Comparison of ENCODE assay signal across 9 cellular contexts in the genomic region with DNA sequence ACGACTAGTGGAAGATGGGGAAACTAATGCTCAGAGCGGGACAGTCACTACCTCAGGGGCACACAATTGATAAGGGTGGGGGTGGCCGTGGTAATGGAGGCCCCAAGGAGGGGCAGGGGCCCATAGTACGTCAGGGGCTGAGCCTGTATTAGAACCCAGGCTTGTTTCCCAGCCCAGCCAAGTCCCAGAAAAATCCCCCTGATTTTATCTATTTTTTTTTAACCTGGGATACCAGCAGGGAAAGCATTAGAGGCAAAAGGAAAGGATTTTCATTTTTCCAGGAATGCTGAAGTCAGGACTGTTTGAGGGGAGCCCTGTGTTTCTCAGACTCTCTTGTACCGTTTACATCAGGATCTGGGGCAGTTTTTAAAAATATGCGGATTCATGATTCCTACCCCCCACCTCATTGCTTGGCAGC. TPM values are rescaled to one million over a fixed set of nuclear protein-coding genes. Genes with fewer than 3 reads are reported as not detected.
DNase-seq lines count a peak whose midpoint lies in the region; ATAC-seq and TF ChIP-seq lines count a peak whose summit lies in the region.
"Had no signal": no experiment of that assay in that cellular context is flagged by ENCODE, and none has a peak within 500 bp of the region (broad histone marks: within the 10 kb centered on the region; RNA-seq: fewer than 3 reads in every experiment).

No MANE protein-coding gene starts in this region.

- H3K27me3 ChIP-seq in ascending aorta = no peaks in the 10 kb centered on the region
- no peaks in the 10 kb centered on the region for H3K27me3 ChIP-seq in liver (ENCODE audit: control insufficient read depth in 4 of 4, insufficient read depth in 4 of 4, low read length in 3 of 4)
- H3K27me3 ChIP-seq in tibial artery = no peaks in the 10 kb centered on the region

- no peaks in the 10 kb centered on the region for H3K9me3 ChIP-seq in ascending aorta
- no peaks in the 10 kb centered on the region for H3K9me3 ChIP-seq in liver (ENCODE audit: control insufficient read depth in 4 of 4, low read length in 3 of 4)
- no peaks in the 10 kb centered on the region for H3K9me3 ChIP-seq in tibial artery

- intact Hi-C loops in ascending aorta (cut with DNase I) (loop anchor here (5.0 kb wide), 1 partner anchor 129 kb away; the partner anchor contains the start of gene NCOA6), tibial artery (cut with DNase I; ENCODE audit: low total_unique reads) (loop anchor here (2.0 kb wide), 1 partner anchor 83 kb away; the partner anchor contains the start of gene GGT7)

- no peaks in the 10 kb centered on the region for H3K27me3 Mint-ChIP-seq in activated T-cell treated with anti-CD3 and anti-CD28 coated beads, Interleukin-2, amount 50 U/mL, for 4 hours (ENCODE audit: low read depth)

- H3K4me1 ChIP-seq in ascending aorta (peaks cover 4 to 5% of the 10 kb centered on the region in 2 donors), liver (ENCODE audit: control insufficient read depth in 4 of 4, insufficient read depth in 4 of 4, low read length in 3 of 4) (peaks cover 0 to 21% (median 11%) of the 10 kb centered on the region in 4 donors), tibial artery (peaks cover 0 to 18% (median 9%) of the 10 kb centered on the region in 4 donors)

- peak overlapping the region; percentile 89 to 91 for H3K27ac ChIP-seq in ascending aorta
- H3K27ac ChIP-seq in liver (ENCODE audit: low read depth in 1 of 2, low read length in 2 of 2) = peak overlapping the region; percentile 88 to 93
- H3K27ac ChIP-seq in tibial artery = peak overlapping the region; percentile 83 to 90

- H3K4me3 Mint-ChIP-seq in activated T-cell treated with anti-CD3 and anti-CD28 coated beads, Interleukin-2, amount 50 U/mL, for 4 hours = peak overlapping the region; percentile 93

- no peak for ATAC-seq in activated T-cell treated with anti-CD3 and anti-CD28 coated beads, Interleukin-2, amount 50 U/mL, for 4 hours
- ATAC-seq in HG03095 (IDR thresholded peaks at IDR 0.05; ENCODE audit: unreplicated experiment) = no peak
- no peak for ATAC-seq in HG03280 (IDR thresholded peaks at IDR 0.05; ENCODE audit: unreplicated experiment)

- H3K4me1 Mint-ChIP-seq in activated T-cell treated with anti-CD3 and anti-CD28 coated beads, Interleukin-2, amount 50 U/mL, for 4 hours (ENCODE audit: low read depth) = peaks cover 21% of the 10 kb centered on the region

- peak overlapping the region; percentile 60 to 74 for H3K4me3 ChIP-seq in ascending aorta
- peak overlapping the region; percentile 49 to 86 (median 65) for H3K4me3 ChIP-seq in liver (ENCODE audit: low read depth in 1 of 3, low read length in 3 of 3)
- peak overlapping the region; percentile 63 to 64 for H3K4me3 ChIP-seq in tibial artery

- no peak for DNase-seq in activated T-cell treated with anti-CD3 and anti-CD28 coated beads, Interleukin-2, amount 50 U/mL, for 4 hours
- DNase-seq in activated T-cell treated with anti-CD3 and anti-CD28 coated beads, Interleukin-2, amount 50 U/mL, for 1 hour = no peak
- DNase-seq in ascending aorta (ENCODE audit: low spot score in 2 of 2) = no peak
- DNase-seq in tibial artery = no peak
- DNase-seq in NCI-H69 (lab: John Stamatoyannopoulos, UW) = no peak

- H3K36me3 ChIP-seq in ascending aorta (no peaks in the 10 kb centered on the region), liver (ENCODE audit: control insufficient read depth in 4 of 4, insufficient read depth in 3 of 4, low read depth in 1 of 4, low read length in 3 of 4) (no peaks in the 10 kb centered on the region), tibial artery (peaks cover 0 to 6% (median 4%) of the 10 kb centered on the region in 3 donors)

- WGBS in liver = 16% methylated on average over 6 of the region's 6 CpGs

- TF ChIP-seq CTCF in ascending aorta (IDR thresholded peaks at IDR 0.05) (peak in 1 of 3 experiments; percentile 21), liver (IDR thresholded peaks at IDR 0.05; ENCODE audit: low read depth, low read length, missing input control) (no peak), tibial artery (IDR thresholded peaks at IDR 0.05) (no peak)

- H3K36me3 Mint-ChIP-seq in activated T-cell treated with anti-CD3 and anti-CD28 coated beads, Interleukin-2, amount 50 U/mL, for 4 hours (ENCODE audit: insufficient read depth) = no peaks in the 10 kb centered on the region

- no peaks in the 10 kb centered on the region for H3K9me3 Mint-ChIP-seq in activated T-cell treated with anti-CD3 and anti-CD28 coated beads, Interleukin-2, amount 50 U/mL, for 4 hours

- peak overlapping the region; percentile 85 to 90 for H3K9ac ChIP-seq in liver (ENCODE audit: low read depth in 1 of 2, low read length in 2 of 2)

- TF ChIP-seq RAD21 in liver (IDR thresholded peaks at IDR 0.05) = no peak

TF ChIP-seq in liver, 16 proteins besides CTCF, POLR2A, EP300 and RAD21:
- TF ChIP-seq, protein P1, sequence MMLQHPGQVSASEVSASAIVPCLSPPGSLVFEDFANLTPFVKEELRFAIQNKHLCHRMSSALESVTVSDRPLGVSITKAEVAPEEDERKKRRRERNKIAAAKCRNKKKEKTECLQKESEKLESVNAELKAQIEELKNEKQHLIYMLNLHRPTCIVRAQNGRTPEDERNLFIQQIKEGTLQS (IDR thresholded peaks at IDR 0.05) = no peak
- TF ChIP-seq HNF4G (IDR thresholded peaks at IDR 0.05) (no peak), ZBTB33 (IDR thresholded peaks at IDR 0.05) (no peak), NR2F2 (IDR thresholded peaks at IDR 0.05) (no peak), YY1 (IDR thresholded peaks at IDR 0.05) (no peak), FOXA2 (IDR thresholded peaks at IDR 0.05) (no peak), RXRA (IDR thresholded peaks at IDR 0.05) (no peak), MAX (IDR thresholded peaks at IDR 0.05) (no peak), TAF1 (conservative IDR thresholded peaks at IDR 0.05) (no peak), FOXA1 (IDR thresholded peaks at IDR 0.05) (no peak), HNF4A (conservative IDR thresholded peaks at IDR 0.05) (no peak), JUND (IDR thresholded peaks at IDR 0.05) (no peak), EGR1 (IDR thresholded peaks at IDR 0.05; ENCODE audit: low read depth in 2 of 2) (no peak)
- TF ChIP-seq, protein P2, sequence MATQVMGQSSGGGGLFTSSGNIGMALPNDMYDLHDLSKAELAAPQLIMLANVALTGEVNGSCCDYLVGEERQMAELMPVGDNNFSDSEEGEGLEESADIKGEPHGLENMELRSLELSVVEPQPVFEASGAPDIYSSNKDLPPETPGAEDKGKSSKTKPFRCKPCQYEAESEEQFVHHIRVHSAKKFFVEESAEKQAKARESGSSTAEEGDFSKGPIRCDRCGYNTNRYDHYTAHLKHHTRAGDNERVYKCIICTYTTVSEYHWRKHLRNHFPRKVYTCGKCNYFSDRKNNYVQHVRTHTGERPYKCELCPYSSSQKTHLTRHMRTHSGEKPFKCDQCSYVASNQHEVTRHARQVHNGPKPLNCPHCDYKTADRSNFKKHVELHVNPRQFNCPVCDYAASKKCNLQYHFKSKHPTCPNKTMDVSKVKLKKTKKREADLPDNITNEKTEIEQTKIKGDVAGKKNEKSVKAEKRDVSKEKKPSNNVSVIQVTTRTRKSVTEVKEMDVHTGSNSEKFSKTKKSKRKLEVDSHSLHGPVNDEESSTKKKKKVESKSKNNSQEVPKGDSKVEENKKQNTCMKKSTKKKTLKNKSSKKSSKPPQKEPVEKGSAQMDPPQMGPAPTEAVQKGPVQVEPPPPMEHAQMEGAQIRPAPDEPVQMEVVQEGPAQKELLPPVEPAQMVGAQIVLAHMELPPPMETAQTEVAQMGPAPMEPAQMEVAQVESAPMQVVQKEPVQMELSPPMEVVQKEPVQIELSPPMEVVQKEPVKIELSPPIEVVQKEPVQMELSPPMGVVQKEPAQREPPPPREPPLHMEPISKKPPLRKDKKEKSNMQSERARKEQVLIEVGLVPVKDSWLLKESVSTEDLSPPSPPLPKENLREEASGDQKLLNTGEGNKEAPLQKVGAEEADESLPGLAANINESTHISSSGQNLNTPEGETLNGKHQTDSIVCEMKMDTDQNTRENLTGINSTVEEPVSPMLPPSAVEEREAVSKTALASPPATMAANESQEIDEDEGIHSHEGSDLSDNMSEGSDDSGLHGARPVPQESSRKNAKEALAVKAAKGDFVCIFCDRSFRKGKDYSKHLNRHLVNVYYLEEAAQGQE (IDR thresholded peaks at IDR 0.05) = no peak

RNA-seq across cellular contexts. Expression of gene MYH7B, which starts 0.4 kb away (rescaled TPM):
- total RNA-seq in activated T-cell treated with anti-CD3 and anti-CD28 coated beads, Interleukin-2, amount 50 U/mL, for 4 hours = under 1 TPM; 0.10 to 0.60 (median 0.37) TPM
- total RNA-seq in ascending aorta (4.7 TPM), liver (under 1 TPM; 0.25 to 0.33 TPM)
- under 1 TPM; 0.12 to 0.24 TPM for polyA plus RNA-seq in liver
- total RNA-seq: glomerular endothelial cell had no signal

RNA-seq across cellular contexts. Expression of gene GSS, which starts 0.4 kb away (rescaled TPM):
- total RNA-seq in activated T-cell treated with anti-CD3 and anti-CD28 coated beads, Interleukin-2, amount 50 U/mL, for 4 hours = 10 to 100 TPM; 47.8 to 56.2 (median 51.3) TPM
- 40.7 TPM for total RNA-seq in ascending aorta
- total RNA-seq in liver = 10 to 100 TPM; 20.8 to 38.8 TPM
- polyA plus RNA-seq in liver = 10 to 100 TPM; 33.2 to 37.6 TPM
